In genomic region chr3:125928816-125929545, GRCh38 we compare ENCODE assay signal across 8 cellular contexts. TPM values are rescaled to one million over a fixed set of nuclear protein-coding genes. Genes with fewer than 3 reads are reported as not detected.
DNase-seq lines count a peak whose midpoint lies in the region; ATAC-seq and TF ChIP-seq lines count a peak whose summit lies in the region.
"Not testable (repeated sequence)": the region's sequence is repeated elsewhere in the genome, so short reads cannot be mapped to it uniquely, and the experiment has no call there.

No MANE protein-coding gene starts in this region.

- 65% methylated on average over 14 of the region's 21 CpGs for WGBS in SK-N-SH (ENCODE audit: low lambda C conversion rate)
- 34% methylated on average over 21 of the region's 21 CpGs for WGBS in liver
- WGBS in spleen, 5 donors, result 37 to 46% (median 40%) methylated on average over 21 of the region's 21 CpGs

- not testable (repeated sequence) for H3K4me3 ChIP-seq in SK-N-SH (ENCODE audit: low read depth in 2 of 2, low read length in 1 of 2); effector memory CD4-positive, alpha-beta T cell (ENCODE audit: insufficient read depth, low read depth, low read length, poor library complexity, severe bottlenecking); liver (ENCODE audit: low read depth in 1 of 3, low read length in 3 of 3); spleen

- not testable (repeated sequence) for H3K4me1 ChIP-seq in SK-N-SH (ENCODE audit: control insufficient read depth in 1 of 2, insufficient read depth in 2 of 2, low read depth in 1 of 2, low read length in 1 of 2); effector memory CD4-positive, alpha-beta T cell (ENCODE audit: control insufficient read depth, insufficient read depth, low read length, poor library complexity, severe bottlenecking); liver (ENCODE audit: control insufficient read depth in 4 of 4, insufficient read depth in 4 of 4, low read length in 3 of 4); spleen

- not testable (repeated sequence) for H3K36me3 Mint-ChIP-seq in activated T-cell treated with anti-CD3 and anti-CD28 coated beads, Interleukin-2, amount 50 U/mL, for 72 hours (ENCODE audit: insufficient read depth in 2 of 2); type B pancreatic cell

- POLR2A ChIA-PET in SK-N-SH (lab: Yijun Ruan, JAX), result not testable (repeated sequence)

- not testable (repeated sequence) for H3K9me3 Mint-ChIP-seq in activated T-cell treated with anti-CD3 and anti-CD28 coated beads, Interleukin-2, amount 50 U/mL, for 72 hours; type B pancreatic cell

- not testable (repeated sequence) for H3K4me1 Mint-ChIP-seq in activated T-cell treated with anti-CD3 and anti-CD28 coated beads, Interleukin-2, amount 50 U/mL, for 72 hours (ENCODE audit: low read depth); type B pancreatic cell (ENCODE audit: unreplicated experiment)

- H3F3A ChIP-seq in SK-N-SH (replicated peaks; ENCODE audit: insufficient read depth), result not testable (repeated sequence)

- H3K9me3 ChIP-seq in SK-N-SH; effector memory CD4-positive, alpha-beta T cell (ENCODE audit: control insufficient read depth, low read length); liver (ENCODE audit: control insufficient read depth in 4 of 4, low read length in 3 of 4); spleen: not testable (repeated sequence)

- CTCF ChIA-PET in SK-N-SH (lab: Yijun Ruan, JAX), result interaction anchor here (1.0 to 1.1 kb wide), 2 partner anchors 205 to 271 kb away, joined by 3 read pairs; no protein-coding TSS in a partner anchor

- H3K27ac ChIP-seq in SK-N-SH (ENCODE audit: low read depth in 2 of 2, low read length in 1 of 2); effector memory CD4-positive, alpha-beta T cell (ENCODE audit: insufficient read depth, low read length, poor library complexity, severe bottlenecking); liver (ENCODE audit: low read depth in 1 of 2, low read length in 2 of 2); spleen: not testable (repeated sequence)

- H3K27me3 ChIP-seq in SK-N-SH (ENCODE audit: insufficient read depth); effector memory CD4-positive, alpha-beta T cell (replicated peaks; ENCODE audit: control insufficient read depth, insufficient read depth, low read length, poor library complexity, severe bottlenecking); liver (ENCODE audit: control insufficient read depth in 4 of 4, insufficient read depth in 4 of 4, low read length in 3 of 4); spleen (replicated peaks in 1 of 7): not testable (repeated sequence)

- H3K27ac Mint-ChIP-seq in activated T-cell treated with anti-CD3 and anti-CD28 coated beads, Interleukin-2, amount 50 U/mL, for 72 hours, result not testable (repeated sequence)
- H3K27ac Mint-ChIP-seq in type B pancreatic cell, result peak overlapping the region; percentile 76

- DNase-seq in G401 (ENCODE audit: low spot score), result peak; percentile 29
- DNase-seq in NCI-H1436 (lab: John Stamatoyannopoulos, UW), result peak; percentile 48
- not testable (repeated sequence) for DNase-seq in SK-N-SH; spleen; type B pancreatic cell (ENCODE audit: extremely low spot score, unreplicated experiment)
- peak; percentile 63 to 75 for DNase-seq in activated T-cell treated with anti-CD3 and anti-CD28 coated beads, Interleukin-2, amount 50 U/mL, for 72 hours
- peak; percentile 22 to 47 (median 23) for DNase-seq in effector memory CD4-positive, alpha-beta T cell

- not testable (repeated sequence) for H4K20me1 ChIP-seq in SK-N-SH (ENCODE audit: insufficient read depth)

- H3K4me3 Mint-ChIP-seq in activated T-cell treated with anti-CD3 and anti-CD28 coated beads, Interleukin-2, amount 50 U/mL, for 72 hours, result not testable (repeated sequence)
- peak overlapping the region; percentile 58 for H3K4me3 Mint-ChIP-seq in type B pancreatic cell

- H3K4me2 ChIP-seq in SK-N-SH, result not testable (repeated sequence)

- H3K36me3 ChIP-seq in SK-N-SH (replicated peaks in 1 of 2; ENCODE audit: control insufficient read depth in 1 of 2, insufficient read depth in 2 of 2, low read length in 1 of 2); effector memory CD4-positive, alpha-beta T cell (ENCODE audit: control insufficient read depth, insufficient read depth, low read length); liver (ENCODE audit: control insufficient read depth in 4 of 4, insufficient read depth in 3 of 4, low read depth in 1 of 4, low read length in 3 of 4); spleen: not testable (repeated sequence)

- H3K27me3 Mint-ChIP-seq in activated T-cell treated with anti-CD3 and anti-CD28 coated beads, Interleukin-2, amount 50 U/mL, for 72 hours (ENCODE audit: low read depth); type B pancreatic cell: not testable (repeated sequence)

- not testable (repeated sequence) for H3K9ac ChIP-seq in SK-N-SH; liver (ENCODE audit: low read depth in 1 of 2, low read length in 2 of 2)

- not testable (repeated sequence) for TF ChIP-seq CTCF in SK-N-SH (IDR thresholded peaks at IDR 0.05)
- TF ChIP-seq CTCF in liver (IDR thresholded peaks at IDR 0.05; ENCODE audit: low read depth, low read length, missing input control) (peak; percentile 53), spleen (IDR thresholded peaks at IDR 0.05 in 8 of 11, conservative IDR thresholded peaks at IDR 0.05 in 3 of 11) (peak; percentile 12 to 79 (median 48)), type B pancreatic cell (conservative IDR thresholded peaks at IDR 0.05) (peak; percentile 79)

- not testable (repeated sequence) for TF ChIP-seq POLR2A in spleen (IDR thresholded peaks at IDR 0.05)

- intact Hi-C loops in spleen (cut with DNase I; ENCODE audit: low total_unique reads), result not testable (repeated sequence)

- not testable (repeated sequence) for ATAC-seq in activated T-cell treated with anti-CD3 and anti-CD28 coated beads, Interleukin-2, amount 50 U/mL, for 72 hours (replicated peaks in 1 of 2)

- not testable (repeated sequence) for H2AFZ ChIP-seq in SK-N-SH (ENCODE audit: low read depth)

- TF ChIP-seq RAD21 in SK-N-SH (IDR thresholded peaks at IDR 0.05; ENCODE audit: low read length) (peak; percentile 21), liver (IDR thresholded peaks at IDR 0.05) (peak; percentile 68 to 69)

- not testable (repeated sequence) for TF ChIP-seq EP300 in SK-N-SH (IDR thresholded peaks at IDR 0.05; ENCODE audit: borderline replicate concordance in 1 of 2, low read depth in 1 of 2, low read length in 1 of 2)

- not testable (repeated sequence) for H3K9me2 ChIP-seq in SK-N-SH

- in situ Hi-C loops in G401 (cut with HindIII; ENCODE audit: low sequenced_read_pairs), result not testable (repeated sequence)

- not testable (repeated sequence) for H3K79me2 ChIP-seq in SK-N-SH (ENCODE audit: insufficient read depth)

RNA-seq across cellular contexts. Expression of gene ROPN1B, which starts 40.0 kb away (rescaled TPM):
- total RNA-seq in G401 (2014; rRNA removed; shearing (Covaris generic)), result not detected in 2 replicates
- polyA plus RNA-seq in SK-N-SH (2012; rRNA removed) (not detected in 2 replicates), liver (under 1 TPM; 0.69 to 0.72 TPM), spleen (not detected)
- polyA plus RNA-seq in SK-N-SH (2012; cell fraction: cytosol; rRNA removed), result not detected in 2 replicates
- polyA plus RNA-seq in SK-N-SH (2012; cell fraction: nucleus; rRNA removed), result not detected in 2 replicates
- total RNA-seq in activated T-cell treated with anti-CD3 and anti-CD28 coated beads, Interleukin-2, amount 50 U/mL, for 72 hours, result not detected
- total RNA-seq in liver (under 1 TPM in 1 of 2 donors, not detected in 1; 0.84 TPM), spleen (not detected), type B pancreatic cell (ENCODE audit: low replicate concordance) (0.53 and 1.2 TPM in 2 replicates)
